ENCODE assay signal across 1 cellular context in genomic region chr1:54052934-54053744, GRCh38.
TF ChIP-seq lines count a peak whose summit lies in the region.

Gene TCEANC2 (plus strand): TSS chr1:54053608. CDS start chr1:54054423, 815 bp downstream.
Gene TMEM59 (minus strand): TSS chr1:54053204. CDS start chr1:54053188, 16 bp downstream.

TF ChIP-seq in HepG2, 621 proteins besides CTCF, POLR2A, EP300 and RAD21 (continued from another document and continues in another):
- TF ChIP-seq SNAPC4 (CRISPR knock-in tag; IDR thresholded peaks at IDR 0.05) (peak; percentile 81), NFE2L2 (IDR thresholded peaks at IDR 0.05; ENCODE audit: low read length) (no peak), ARID3A (IDR thresholded peaks at IDR 0.05; ENCODE audit: low read depth, low read length) (no peak), ZNF205 (CRISPR knock-in tag; IDR thresholded peaks at IDR 0.05) (0 out of 2 replicates have a peak, but pooled peaks have one; percentile 25), ZNF792 (CRISPR knock-in tag; IDR thresholded peaks at IDR 0.05) (peak; percentile 47; the same call in 1 of the 2 replicates), NR2C2 (CRISPR knock-in tag; IDR thresholded peaks at IDR 0.05; ENCODE audit: borderline replicate concordance) (peak; percentile 92), HDAC2 (CRISPR knock-in tag; IDR thresholded peaks at IDR 0.05) (peak; percentile 58; the same call in 1 of the 2 replicates), TP53 (CRISPR knock-in tag; conservative IDR thresholded peaks at IDR 0.05) (no peak), ZNF737 (CRISPR knock-in tag; IDR thresholded peaks at IDR 0.05; ENCODE audit: borderline replicate concordance) (no peak), CERS6 (CRISPR knock-in tag; IDR thresholded peaks at IDR 0.05) (no peak), EED (CRISPR knock-in tag; IDR thresholded peaks at IDR 0.05) (0 out of 2 replicates have a peak, but pooled peaks have one; percentile 45), ZNF747 (CRISPR knock-in tag; IDR thresholded peaks at IDR 0.05; ENCODE audit: borderline replicate concordance) (peak; percentile 94; the same call in 1 of the 2 replicates), BRCA1 (CRISPR knock-in tag; IDR thresholded peaks at IDR 0.05) (no peak), ZNF574 (CRISPR knock-in tag; IDR thresholded peaks at IDR 0.05) (peak; percentile 95), ZNF549 (CRISPR knock-in tag; IDR thresholded peaks at IDR 0.05) (no peak), PRDM4 (CRISPR knock-in tag; IDR thresholded peaks at IDR 0.05; ENCODE audit: borderline replicate concordance) (no peak), ZNF577 (CRISPR knock-in tag; IDR thresholded peaks at IDR 0.05; ENCODE audit: borderline replicate concordance, low read depth) (no peak), ZSCAN9 (CRISPR knock-in tag; IDR thresholded peaks at IDR 0.05; ENCODE audit: borderline replicate concordance) (peak; percentile 65), TEAD2 (CRISPR knock-in tag; IDR thresholded peaks at IDR 0.05) (no peak), TCF12 (IDR thresholded peaks at IDR 0.05) (no peak), TCF12 (CRISPR knock-in tag; IDR thresholded peaks at IDR 0.05) (no peak; the same call in 1 of the 2 replicates), MED13 (CRISPR knock-in tag; IDR thresholded peaks at IDR 0.05) (no peak), FOXP1 (IDR thresholded peaks at IDR 0.05) (no peak), FOXP1 (CRISPR knock-in tag; IDR thresholded peaks at IDR 0.05) (peak; percentile 46; the same call in 1 of the 2 replicates), ZNF383 (CRISPR knock-in tag; IDR thresholded peaks at IDR 0.05; ENCODE audit: borderline replicate concordance) (no peak), ZMYM3 (CRISPR knock-in tag; IDR thresholded peaks at IDR 0.05) (no peak), FOXC1 (CRISPR knock-in tag; IDR thresholded peaks at IDR 0.05; ENCODE audit: borderline replicate concordance) (peak; percentile 13; the same call in 1 of the 2 replicates), SKI (IDR thresholded peaks at IDR 0.05; ENCODE audit: partially characterized antibody) (no peak), KDM3A (CRISPR knock-in tag; IDR thresholded peaks at IDR 0.05; ENCODE audit: low read depth) (0 out of 2 replicates have a peak, but pooled peaks have one; percentile 74), ZNF567 (CRISPR knock-in tag; IDR thresholded peaks at IDR 0.05; ENCODE audit: borderline replicate concordance) (peak; percentile 76; the same call in 1 of the 2 replicates), TEAD3 (CRISPR knock-in tag; optimal IDR thresholded peaks at IDR 0.05; ENCODE audit: borderline replicate concordance) (peak; percentile 89), ZNF720 (CRISPR knock-in tag; IDR thresholded peaks at IDR 0.05) (no peak), SNAPC2 (CRISPR knock-in tag; IDR thresholded peaks at IDR 0.05) (no peak), TRIM24 (CRISPR knock-in tag; IDR thresholded peaks at IDR 0.05) (no peak), ZNF740 (CRISPR knock-in tag; IDR thresholded peaks at IDR 0.05) (no peak), HHEX (CRISPR knock-in tag; IDR thresholded peaks at IDR 0.05) (no peak; the same call in 1 of the 2 replicates), ZBTB38 (CRISPR knock-in tag; IDR thresholded peaks at IDR 0.05) (no peak), MIER3 (CRISPR knock-in tag; IDR thresholded peaks at IDR 0.05; ENCODE audit: borderline replicate concordance) (0 out of 2 replicates have a peak, but pooled peaks have one; percentile 23), YY1 (IDR thresholded peaks at IDR 0.05; ENCODE audit: insufficient read depth, insufficient replicate concordance, low read depth, low read length) (peak; percentile 93), HOXA7 (CRISPR knock-in tag; IDR thresholded peaks at IDR 0.05) (no peak), ZNF546 (CRISPR knock-in tag; conservative IDR thresholded peaks at IDR 0.05) (no peak), NFE2 (CRISPR knock-in tag; IDR thresholded peaks at IDR 0.05) (no peak), ZZZ3 (CRISPR knock-in tag; IDR thresholded peaks at IDR 0.05; ENCODE audit: borderline replicate concordance) (no peak), ZBTB39 (CRISPR knock-in tag; IDR thresholded peaks at IDR 0.05) (no peak), ZNF552 (CRISPR knock-in tag; IDR thresholded peaks at IDR 0.05; ENCODE audit: borderline replicate concordance) (no peak), PLRG1 (conservative IDR thresholded peaks at IDR 0.05) (no peak), USF2 (IDR thresholded peaks at IDR 0.05; ENCODE audit: low read depth, low read length) (no peak), USF2 (CRISPR knock-in tag; IDR thresholded peaks at IDR 0.05; ENCODE audit: borderline replicate concordance) (peak; percentile 67; the same call in 1 of the 2 replicates)
